ENCODE assay signal across 1 cellular context in the genomic region with DNA sequence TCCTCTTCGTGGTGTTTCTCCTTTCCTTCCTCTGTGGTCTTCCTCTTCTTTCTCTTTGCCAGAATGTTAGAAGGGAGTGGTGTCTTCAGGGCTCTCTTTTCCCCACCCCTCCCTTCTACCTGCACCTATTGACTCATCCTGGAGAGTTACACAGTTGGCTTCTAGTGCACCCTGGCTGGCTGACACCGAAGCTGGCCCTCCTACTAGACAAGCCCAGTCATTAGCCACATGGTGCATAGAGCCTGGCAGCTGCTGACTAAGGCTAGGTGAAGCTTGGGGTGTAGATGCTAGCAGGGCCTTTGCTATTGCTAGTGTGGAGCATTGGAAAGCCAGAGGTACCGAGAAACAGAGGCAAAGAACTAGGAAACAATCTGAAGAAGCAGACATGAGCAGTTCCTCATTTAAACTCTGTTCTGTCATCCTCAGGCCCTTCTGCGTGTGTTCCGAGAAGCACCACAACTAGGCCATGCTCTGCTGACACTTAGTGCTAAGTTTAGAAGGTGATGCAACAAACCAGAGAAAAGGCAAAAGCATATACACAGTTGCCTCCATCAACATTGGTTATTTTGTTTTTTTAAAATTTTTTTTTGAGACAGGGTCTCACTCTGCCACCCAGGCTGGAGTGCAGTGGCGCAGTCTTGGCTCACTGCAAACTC.
TF ChIP-seq lines count a peak whose summit lies in the region.

No MANE protein-coding gene starts in this region.

TF ChIP-seq in K562, 482 proteins besides CTCF, POLR2A, EP300 and RAD21:
- TF ChIP-seq ZFPM2 (CRISPR knock-in tag; IDR thresholded peaks at IDR 0.05) (no peak), FOXJ3 (CRISPR knock-in tag; IDR thresholded peaks at IDR 0.05) (no peak), TAF9B (IDR thresholded peaks at IDR 0.05; ENCODE audit: partially characterized antibody) (no peak), CEBPG (CRISPR knock-in tag; IDR thresholded peaks at IDR 0.05) (no peak), CEBPG (tag; conservative IDR thresholded peaks at IDR 0.05 in 1 of 2, IDR thresholded peaks at IDR 0.05 in 1 of 2) (peak in 1 of 2 experiments; percentile 51; a peak in 1 of 4 replicates), ZNF224 (CRISPR knock-in tag; IDR thresholded peaks at IDR 0.05) (no peak), SPI1 (IDR thresholded peaks at IDR 0.05; ENCODE audit: borderline replicate concordance, low read depth, low read length) (peak; percentile 68; the same call in 1 of the 2 replicates), TEAD4 (IDR thresholded peaks at IDR 0.05; ENCODE audit: low read length) (no peak), TEAD4 (CRISPR knock-in tag; IDR thresholded peaks at IDR 0.05; ENCODE audit: borderline replicate concordance) (no peak), HDAC2 (IDR thresholded peaks at IDR 0.05) (no peak), CEBPB (tag; IDR thresholded peaks at IDR 0.05) (peak; percentile 39; the same call in 1 of the 2 replicates), JUND (IDR thresholded peaks at IDR 0.05; ENCODE audit: borderline replicate concordance, low read depth, low read length) (peak; percentile 8; the same call in 1 of the 2 replicates), JUND (tag; IDR thresholded peaks at IDR 0.05; ENCODE audit: borderline replicate concordance, low read depth, low read length) (0 out of 3 replicates have a peak, but pooled peaks have one; percentile 16), SRSF7 (optimal IDR thresholded peaks at IDR 0.05; ENCODE audit: low read depth, low read length) (no peak)
- TF ChIP-seq, protein P1, sequence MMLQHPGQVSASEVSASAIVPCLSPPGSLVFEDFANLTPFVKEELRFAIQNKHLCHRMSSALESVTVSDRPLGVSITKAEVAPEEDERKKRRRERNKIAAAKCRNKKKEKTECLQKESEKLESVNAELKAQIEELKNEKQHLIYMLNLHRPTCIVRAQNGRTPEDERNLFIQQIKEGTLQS (IDR thresholded peaks at IDR 0.05), result peak; percentile 45; the same call in 1 of the 2 replicates
- TF ChIP-seq, protein P1 (CRISPR knock-in tag; conservative IDR thresholded peaks at IDR 0.05), result no peak
- TF ChIP-seq, protein P2, sequence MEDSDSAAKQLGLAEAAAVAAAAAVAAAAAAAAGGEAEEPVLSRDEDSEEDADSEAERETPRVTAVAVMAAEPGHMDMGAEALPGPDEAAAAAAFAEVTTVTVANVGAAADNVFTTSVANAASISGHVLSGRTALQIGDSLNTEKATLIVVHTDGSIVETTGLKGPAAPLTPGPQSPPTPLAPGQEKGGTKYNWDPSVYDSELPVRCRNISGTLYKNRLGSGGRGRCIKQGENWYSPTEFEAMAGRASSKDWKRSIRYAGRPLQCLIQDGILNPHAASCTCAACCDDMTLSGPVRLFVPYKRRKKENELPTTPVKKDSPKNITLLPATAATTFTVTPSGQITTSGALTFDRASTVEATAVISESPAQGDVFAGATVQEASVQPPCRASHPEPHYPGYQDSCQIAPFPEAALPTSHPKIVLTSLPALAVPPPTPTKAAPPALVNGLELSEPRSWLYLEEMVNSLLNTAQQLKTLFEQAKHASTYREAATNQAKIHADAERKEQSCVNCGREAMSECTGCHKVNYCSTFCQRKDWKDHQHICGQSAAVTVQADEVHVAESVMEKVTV (CRISPR knock-in tag; IDR thresholded peaks at IDR 0.05), result no peak
- TF ChIP-seq, protein P3, sequence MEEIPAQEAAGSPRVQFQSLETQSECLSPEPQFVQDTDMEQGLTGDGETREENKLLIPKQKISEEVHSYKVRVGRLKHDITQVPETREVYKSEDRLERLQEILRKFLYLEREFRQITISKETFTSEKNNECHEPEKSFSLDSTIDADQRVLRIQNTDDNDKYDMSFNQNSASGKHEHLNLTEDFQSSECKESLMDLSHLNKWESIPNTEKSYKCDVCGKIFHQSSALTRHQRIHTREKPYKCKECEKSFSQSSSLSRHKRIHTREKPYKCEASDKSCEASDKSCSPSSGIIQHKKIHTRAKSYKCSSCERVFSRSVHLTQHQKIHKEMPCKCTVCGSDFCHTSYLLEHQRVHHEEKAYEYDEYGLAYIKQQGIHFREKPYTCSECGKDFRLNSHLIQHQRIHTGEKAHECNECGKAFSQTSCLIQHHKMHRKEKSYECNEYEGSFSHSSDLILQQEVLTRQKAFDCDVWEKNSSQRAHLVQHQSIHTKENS (CRISPR knock-in tag; IDR thresholded peaks at IDR 0.05), result no peak
- TF ChIP-seq, protein P4, sequence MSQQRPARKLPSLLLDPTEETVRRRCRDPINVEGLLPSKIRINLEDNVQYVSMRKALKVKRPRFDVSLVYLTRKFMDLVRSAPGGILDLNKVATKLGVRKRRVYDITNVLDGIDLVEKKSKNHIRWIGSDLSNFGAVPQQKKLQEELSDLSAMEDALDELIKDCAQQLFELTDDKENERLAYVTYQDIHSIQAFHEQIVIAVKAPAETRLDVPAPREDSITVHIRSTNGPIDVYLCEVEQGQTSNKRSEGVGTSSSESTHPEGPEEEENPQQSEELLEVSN (IDR thresholded peaks at IDR 0.05; ENCODE audit: borderline replicate concordance in 1 of 2, extremely low read depth in 1 of 2, insufficient read depth in 1 of 2, insufficient read length in 1 of 2, low read depth in 1 of 2, low read length in 1 of 2, poor library complexity in 1 of 2, severe bottlenecking in 1 of 2), result no peak
- TF ChIP-seq, protein P5, sequence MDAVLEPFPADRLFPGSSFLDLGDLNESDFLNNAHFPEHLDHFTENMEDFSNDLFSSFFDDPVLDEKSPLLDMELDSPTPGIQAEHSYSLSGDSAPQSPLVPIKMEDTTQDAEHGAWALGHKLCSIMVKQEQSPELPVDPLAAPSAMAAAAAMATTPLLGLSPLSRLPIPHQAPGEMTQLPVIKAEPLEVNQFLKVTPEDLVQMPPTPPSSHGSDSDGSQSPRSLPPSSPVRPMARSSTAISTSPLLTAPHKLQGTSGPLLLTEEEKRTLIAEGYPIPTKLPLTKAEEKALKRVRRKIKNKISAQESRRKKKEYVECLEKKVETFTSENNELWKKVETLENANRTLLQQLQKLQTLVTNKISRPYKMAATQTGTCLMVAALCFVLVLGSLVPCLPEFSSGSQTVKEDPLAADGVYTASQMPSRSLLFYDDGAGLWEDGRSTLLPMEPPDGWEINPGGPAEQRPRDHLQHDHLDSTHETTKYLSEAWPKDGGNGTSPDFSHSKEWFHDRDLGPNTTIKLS (IDR thresholded peaks at IDR 0.05; ENCODE audit: borderline replicate concordance, low read depth), result no peak
